Comparison of ENCODE assay signal across 13 cellular contexts in genomic region chr13:112970552-112971287, GRCh38. TPM values are rescaled to one million over a fixed set of nuclear protein-coding genes. Genes with fewer than 3 reads are reported as not detected.
DNase-seq lines count a peak whose midpoint lies in the region; ATAC-seq and TF ChIP-seq lines count a peak whose summit lies in the region.
"Had no signal": no experiment of that assay in that cellular context is flagged by ENCODE, and none has a peak within 500 bp of the region (broad histone marks: within the 10 kb centered on the region; RNA-seq: fewer than 3 reads in every experiment).

No MANE protein-coding gene starts in this region.

- peak; percentile 3 for DNase-seq in AG10803 (ENCODE audit: low read depth)
- no peak for DNase-seq in CD4-positive, alpha-beta memory T cell
- DNase-seq in activated naive CD8-positive, alpha-beta T cell treated with anti-CD3 and anti-CD28 coated beads, Interleukin-2, amount 50 U/mL, for 24 hours, result no peak
- DNase-seq in naive thymus-derived CD8-positive, alpha-beta T cell, result peak in 1 of 10 donors; percentile 24
- DNase-seq in GF-D8 (lab: John Stamatoyannopoulos, UW), result no peak
- DNase-seq: effector CD4-positive, alpha-beta T cell; islet precursor cell; NCI-H2081 treated with DMSO at 0.1 percent for 48 hours; stimulated activated naive CD8-positive, alpha-beta T cell treated with anti-CD3 and anti-CD28 coated beads, Interleukin-15, Interleukin-2, amounts not matched to agents 100 U/mL and 50 U/mL, for 24 hours had no signal

- no peak overlapping the region for H3K27ac Mint-ChIP-seq in CD4-positive, alpha-beta memory T cell
- H3K27ac Mint-ChIP-seq in activated naive CD8-positive, alpha-beta T cell treated with anti-CD3 and anti-CD28 coated beads, Interleukin-2, amount 50 U/mL, for 24 hours, result no peak overlapping the region
- H3K27ac Mint-ChIP-seq in naive thymus-derived CD8-positive, alpha-beta T cell, result peak overlapping the region in 4 of 10 donors; percentile 76 to 93 (median 87)

- H3K9me3 Mint-ChIP-seq in CD4-positive, alpha-beta memory T cell, result no peaks in the 10 kb centered on the region
- H3K9me3 Mint-ChIP-seq in activated naive CD8-positive, alpha-beta T cell treated with anti-CD3 and anti-CD28 coated beads, Interleukin-2, amount 50 U/mL, for 24 hours, result no peaks in the 10 kb centered on the region
- peaks cover 0 to 10% (median 0%) of the 10 kb centered on the region in 9 donors for H3K9me3 Mint-ChIP-seq in naive thymus-derived CD8-positive, alpha-beta T cell

- no peaks in the 10 kb centered on the region for H3K27me3 ChIP-seq in CD4-positive, alpha-beta memory T cell (ENCODE audit: insufficient read depth, low read length)

- POLR2A ChIA-PET in CD4-positive, alpha-beta memory T cell (lab: Charles Lee; ENCODE audit: partially characterized antibody), result interaction anchor here (1.6 kb wide), 1 partner anchor 239 kb away, joined by 5 read pairs; the partner anchor contains the start of gene CUL4A
- POLR2A ChIA-PET in naive thymus-derived CD8-positive, alpha-beta T cell (lab: Charles Lee), result no interaction called here

- H3K36me3 Mint-ChIP-seq in CD4-positive, alpha-beta memory T cell, result peaks cover 5 to 8% of the 10 kb centered on the region in 2 donors
- peaks cover 1% of the 10 kb centered on the region for H3K36me3 Mint-ChIP-seq in activated naive CD8-positive, alpha-beta T cell treated with anti-CD3 and anti-CD28 coated beads, Interleukin-2, amount 50 U/mL, for 24 hours (ENCODE audit: low read depth)
- peaks cover 0 to 4% (median 3%) of the 10 kb centered on the region in 3 donors for H3K36me3 Mint-ChIP-seq in naive thymus-derived CD8-positive, alpha-beta T cell

- ATAC-seq in activated naive CD8-positive, alpha-beta T cell treated with anti-CD3 and anti-CD28 coated beads, Interleukin-2, amount 50 U/mL, for 24 hours, result no peak
- no peak for ATAC-seq in naive thymus-derived CD8-positive, alpha-beta T cell
- ATAC-seq in HG03196 (IDR thresholded peaks at IDR 0.05; ENCODE audit: unreplicated experiment) (no peak), HG02981 (IDR thresholded peaks at IDR 0.05; ENCODE audit: unreplicated experiment) (no peak), GM21576 (IDR thresholded peaks at IDR 0.05; ENCODE audit: unreplicated experiment) (no peak)
- ATAC-seq: stimulated activated naive CD8-positive, alpha-beta T cell treated with anti-CD3 and anti-CD28 coated beads, Interleukin-15, Interleukin-2, amounts not matched to agents 100 U/mL and 50 U/mL, for 24 hours had no signal

- TF ChIP-seq CTCF in AG10803 (conservative IDR thresholded peaks at IDR 0.05; ENCODE audit: low read length), result no peak

- H3K4me3 Mint-ChIP-seq in CD4-positive, alpha-beta memory T cell, result peak overlapping the region in 5 of 8 donors; percentile 29 to 98 (median 93)
- H3K4me3 Mint-ChIP-seq in activated naive CD8-positive, alpha-beta T cell treated with anti-CD3 and anti-CD28 coated beads, Interleukin-2, amount 50 U/mL, for 24 hours, result peak overlapping the region; percentile 87
- H3K4me3 Mint-ChIP-seq in naive thymus-derived CD8-positive, alpha-beta T cell, result peak overlapping the region; percentile 89 to 99 (median 94)

- peaks cover 18% of the 10 kb centered on the region for H3K4me1 ChIP-seq in CD4-positive, alpha-beta memory T cell (ENCODE audit: insufficient read depth, low read length)

- CTCF ChIA-PET in CD4-positive, alpha-beta memory T cell (lab: Charles Lee; ENCODE audit: partially characterized antibody), result interaction anchor here (1.6 kb wide), 1 partner anchor 57 kb away, joined by 4 read pairs; no protein-coding TSS in a partner anchor

- intact Hi-C loops in CD4-positive, alpha-beta memory T cell (cut with micrococcal nuclease), result no loop called here

- no peaks in the 10 kb centered on the region for H3K9me3 ChIP-seq in CD4-positive, alpha-beta memory T cell (ENCODE audit: control insufficient read depth in 1 of 2, low read length in 2 of 2)

- no peaks in the 10 kb centered on the region for H3K36me3 ChIP-seq in CD4-positive, alpha-beta memory T cell (ENCODE audit: insufficient read depth, low read length)

- peaks cover 19 to 38% (median 29%) of the 10 kb centered on the region in 4 donors for H3K4me1 Mint-ChIP-seq in CD4-positive, alpha-beta memory T cell
- H3K4me1 Mint-ChIP-seq in activated naive CD8-positive, alpha-beta T cell treated with anti-CD3 and anti-CD28 coated beads, Interleukin-2, amount 50 U/mL, for 24 hours, result peaks cover 18% of the 10 kb centered on the region
- H3K4me1 Mint-ChIP-seq in naive thymus-derived CD8-positive, alpha-beta T cell, result peaks cover 26 to 66% (median 40%) of the 10 kb centered on the region in 4 donors

- H3K4me3 ChIP-seq in AG10803 (ENCODE audit: low read length), result no peak overlapping the region
- H3K4me3 ChIP-seq in CD4-positive, alpha-beta memory T cell (ENCODE audit: low read length in 2 of 2), result no peak overlapping the region

- no peak overlapping the region for H3K27ac ChIP-seq in CD4-positive, alpha-beta memory T cell (ENCODE audit: low read depth, low read length)
- H3K27ac ChIP-seq: HL-60 had no signal

- no peaks in the 10 kb centered on the region for H3K27me3 Mint-ChIP-seq in CD4-positive, alpha-beta memory T cell
- H3K27me3 Mint-ChIP-seq in activated naive CD8-positive, alpha-beta T cell treated with anti-CD3 and anti-CD28 coated beads, Interleukin-2, amount 50 U/mL, for 24 hours, result peaks cover 5% of the 10 kb centered on the region
- peaks cover 0 to 16% (median 0%) of the 10 kb centered on the region in 5 donors for H3K27me3 Mint-ChIP-seq in naive thymus-derived CD8-positive, alpha-beta T cell

RNA-seq across cellular contexts. Expression of gene MCF2L, which starts 1.7 kb away (rescaled TPM):
- total RNA-seq in CD4-positive, alpha-beta memory T cell, result 10 to 100 TPM; 17.5 to 18.9 TPM
- 1 to 10 TPM in 1 of 2 donors, under 1 TPM in 1; 0.15 to 3.4 TPM for polyA plus RNA-seq in CD4-positive, alpha-beta memory T cell
- total RNA-seq in naive thymus-derived CD8-positive, alpha-beta T cell, result 10 to 100 TPM; 26.2 to 30.3 TPM
- polyA plus RNA-seq in naive thymus-derived CD8-positive, alpha-beta T cell, result 1 to 10 TPM in 2 of 3 donors, under 1 TPM in 1; 0.81 to 4.4 (median 2.4) TPM
